ENCODE assay signal across 22 cellular contexts in the genomic region with DNA sequence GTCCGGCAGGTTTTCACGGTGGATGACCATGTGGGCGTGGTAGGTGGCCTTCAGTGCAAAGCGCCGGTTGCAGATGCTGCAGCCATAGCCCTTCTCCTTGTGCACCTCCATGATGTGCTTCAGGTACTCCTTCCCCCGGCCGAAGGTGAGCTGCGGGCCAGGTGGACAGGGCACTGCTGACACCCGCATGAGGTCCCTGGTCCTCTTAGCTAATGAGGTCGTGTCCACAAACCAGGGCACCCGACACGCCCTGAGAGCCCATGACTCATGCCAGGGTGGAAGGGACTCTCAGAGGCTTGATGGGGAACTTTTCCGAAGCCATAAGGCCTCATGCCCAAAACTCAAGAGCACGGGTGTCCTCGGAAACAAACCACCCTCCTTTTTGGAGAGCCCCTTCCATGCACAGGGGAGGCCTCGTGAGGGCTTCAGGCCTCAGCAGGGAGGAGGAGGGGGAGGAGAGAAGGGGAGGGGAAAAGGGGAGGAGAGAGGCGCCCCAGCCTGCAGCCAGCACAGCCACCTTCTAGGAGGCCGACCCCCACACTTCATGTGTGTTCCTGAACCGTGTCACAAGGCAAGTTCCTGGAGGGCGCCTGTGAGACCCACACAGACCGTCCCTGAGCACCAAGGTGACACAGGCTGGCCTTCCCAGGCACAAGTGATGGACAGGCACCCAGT. TPM values are rescaled to one million over a fixed set of nuclear protein-coding genes. Genes with fewer than 3 reads are reported as not detected.
DNase-seq lines count a peak whose midpoint lies in the region; ATAC-seq and TF ChIP-seq lines count a peak whose summit lies in the region.
"Had no signal": no experiment of that assay in that cellular context is flagged by ENCODE, and none has a peak within 500 bp of the region (broad histone marks: within the 10 kb centered on the region; RNA-seq: fewer than 3 reads in every experiment).

No MANE protein-coding gene starts in this region.

- H3K4me3 Mint-ChIP-seq in CD8-positive, alpha-beta T cell: no peak overlapping the region
- H3K4me3 Mint-ChIP-seq: CD4-positive, CD25-positive, alpha-beta regulatory T cell; HFFc6 had no signal

- no peaks in the 10 kb centered on the region for H3K79me1 ChIP-seq in mesenchymal stem cell (replicated peaks; ENCODE audit: low read length, poor library complexity, severe bottlenecking)

- H3K27ac ChIP-seq in mesenchymal stem cell (ENCODE audit: low read length, poor library complexity, severe bottlenecking) (no peak overlapping the region), spleen (no peak overlapping the region)
- no peak overlapping the region for H3K27ac ChIP-seq in CD8-positive, alpha-beta T cell (ENCODE audit: low read depth, low read length)
- H3K27ac ChIP-seq: HL-60, Peyer's patch had no signal

- H3K23ac ChIP-seq in mesenchymal stem cell (ENCODE audit: low read length in 2 of 2): no peak overlapping the region

- H3K14ac ChIP-seq in mesenchymal stem cell (ENCODE audit: low read length in 2 of 2): no peak overlapping the region

- 94% methylated on average over 17 of the region's 21 CpGs for WGBS in mesenchymal stem cell
- 89 to 95% (median 90%) methylated on average over 15 to 21 of the region's 21 CpGs for WGBS in spleen, 5 donors

- H3K9me3 ChIP-seq in BE2C (no peaks in the 10 kb centered on the region), mesenchymal stem cell (ENCODE audit: control insufficient read depth, low read length) (no peaks in the 10 kb centered on the region), spleen (no peaks in the 10 kb centered on the region)
- no peaks in the 10 kb centered on the region for H3K9me3 ChIP-seq in CD8-positive, alpha-beta T cell (ENCODE audit: low read length)
- H3K9me3 ChIP-seq: HAP-1, Peyer's patch, SK-N-SH had no signal

- H3K27me3 ChIP-seq in BE2C (no peaks in the 10 kb centered on the region), mesenchymal stem cell (ENCODE audit: control insufficient read depth in 1 of 2, insufficient read depth in 1 of 2, low read length in 2 of 2) (no peaks in the 10 kb centered on the region), spleen (replicated peaks in 1 of 7) (no peaks in the 10 kb centered on the region)
- no peaks in the 10 kb centered on the region for H3K27me3 ChIP-seq in CD8-positive, alpha-beta T cell (ENCODE audit: insufficient read depth, low read length)
- H3K27me3 ChIP-seq: Peyer's patch had no signal

- H3K4me2 ChIP-seq in mesenchymal stem cell (ENCODE audit: low read length, poor library complexity, severe bottlenecking): no peak overlapping the region
- H3K4me2 ChIP-seq: SK-N-SH had no signal

- no peak overlapping the region for H2BK5ac ChIP-seq in mesenchymal stem cell (ENCODE audit: low read depth, low read length, poor library complexity, severe bottlenecking)

- TF ChIP-seq POLR2A in spleen (IDR thresholded peaks at IDR 0.05): no peak

- H2AK5ac ChIP-seq in mesenchymal stem cell (ENCODE audit: low read length, severe bottlenecking): no peak overlapping the region

- H3K4ac ChIP-seq in mesenchymal stem cell (ENCODE audit: low read depth in 1 of 2, low read length in 2 of 2): no peak overlapping the region

- H3K36me3 ChIP-seq in BE2C (no peaks in the 10 kb centered on the region), mesenchymal stem cell (ENCODE audit: control insufficient read depth in 1 of 2, insufficient read depth in 2 of 2, low read depth in 1 of 2, low read length in 2 of 2) (peaks cover 36 to 72% of the 10 kb centered on the region in 2 experiments), spleen (peaks cover 0 to 79% (median 33%) of the 10 kb centered on the region in 6 donors)
- peaks cover 8% of the 10 kb centered on the region for H3K36me3 ChIP-seq in CD8-positive, alpha-beta T cell (ENCODE audit: insufficient read depth, low read length)
- H3K36me3 ChIP-seq: HAP-1 had no signal

- H3K18ac ChIP-seq in mesenchymal stem cell (ENCODE audit: low read depth in 1 of 2, low read length in 2 of 2): no peak overlapping the region

- no peak overlapping the region for H4K8ac ChIP-seq in mesenchymal stem cell (ENCODE audit: low read length)

- H3K9ac ChIP-seq in mesenchymal stem cell (ENCODE audit: low read length): no peak overlapping the region
- H3K9ac ChIP-seq: SK-N-SH had no signal

- H2AFZ ChIP-seq in mesenchymal stem cell (ENCODE audit: low read depth, low read length): no peak overlapping the region

- no peak overlapping the region for H2BK12ac ChIP-seq in mesenchymal stem cell (ENCODE audit: low read length in 2 of 2)

- POLR2A ChIA-PET in CD8-positive, alpha-beta T cell (lab: Charles Lee): no interaction called here

- intact Hi-C loops in spleen (cut with DNase I; ENCODE audit: low total_unique reads): no loop called here
- intact Hi-C loops in CD8-positive, alpha-beta T cell (cut with DNase I, micrococcal nuclease): no loop called here

- no peaks in the 10 kb centered on the region for H3K27me3 Mint-ChIP-seq in CD8-positive, alpha-beta T cell (ENCODE audit: low read depth)
- H3K27me3 Mint-ChIP-seq: CD4-positive, CD25-positive, alpha-beta regulatory T cell had no signal

- H3K4me3 ChIP-seq in BE2C (ENCODE audit: low read depth, low read length) (peak overlapping the region; percentile 42), mesenchymal stem cell (ENCODE audit: insufficient read depth in 1 of 2, low read depth in 1 of 2, low read length in 2 of 2) (no peak overlapping the region), spleen (no peak overlapping the region)
- no peak overlapping the region for H3K4me3 ChIP-seq in CD8-positive, alpha-beta T cell (ENCODE audit: low read depth, low read length)
- H3K4me3 ChIP-seq: HAP-1, Peyer's patch had no signal

- no peaks in the 10 kb centered on the region for H3K9me3 Mint-ChIP-seq in CD8-positive, alpha-beta T cell
- H3K9me3 Mint-ChIP-seq: CD4-positive, CD25-positive, alpha-beta regulatory T cell; HFFc6 had no signal

- DNase-seq in BE2C: no peak
- DNase-seq in HuH-7.5 (ENCODE audit: low spot score): peak; percentile 21
- DNase-seq in mesenchymal stem cell: no peak
- DNase-seq in spleen: peak; percentile 71
- DNase-seq in CD8-positive, alpha-beta T cell: no peak
- DNase-seq in NOMO-1 treated with dmso at 0.1 percent for 144 hours (lab: John Stamatoyannopoulos, UW; ENCODE audit: unreplicated experiment): no peak
- no peak for DNase-seq in omental fat pad (ENCODE audit: low spot score)
- DNase-seq: 8988T; ACHN; CD4-positive, CD25-positive, alpha-beta regulatory T cell; HFFc6; Karpas-422; NCI-H1092; NCI-H1417 treated with DMSO at 0.1 percent for 48 hours; NCI-H1694 treated with DMSO at 0.1 percent for 48 hours; NCI-H2081; NCI-H2227 treated with DMSO at 0.1 percent for 48 hours; NCI-H526 treated with DMSO at 0.1 percent for 48 hours had no signal

- H3K27ac Mint-ChIP-seq in CD8-positive, alpha-beta T cell: no peak overlapping the region
- H3K27ac Mint-ChIP-seq: HFFc6 had no signal

- TF ChIP-seq CTCF in BE2C (IDR thresholded peaks at IDR 0.05; ENCODE audit: low read depth, low read length): no peak
- TF ChIP-seq CTCF in spleen (IDR thresholded peaks at IDR 0.05 in 8 of 11, conservative IDR thresholded peaks at IDR 0.05 in 3 of 11): no peak
- TF ChIP-seq CTCF in CD8-positive, alpha-beta T cell (IDR thresholded peaks at IDR 0.05): no peak
- TF ChIP-seq CTCF in omental fat pad (IDR thresholded peaks at IDR 0.05): no peak

- no peak overlapping the region for H2BK120ac ChIP-seq in mesenchymal stem cell (ENCODE audit: low read depth, low read length)

- H4K91ac ChIP-seq in mesenchymal stem cell (ENCODE audit: low read length): peak overlapping the region; percentile 16

- no peak overlapping the region for H2BK15ac ChIP-seq in mesenchymal stem cell (ENCODE audit: low read depth, poor library complexity, severe bottlenecking)

- CTCF ChIA-PET in CD8-positive, alpha-beta T cell (lab: Charles Lee): interaction anchor here (1.2 to 2.1 kb wide), 3 partner anchors 287 to 298 kb away, joined by 3 to 5 read pairs (median 3); no protein-coding TSS in a partner anchor

- peaks cover 7% of the 10 kb centered on the region for H3K4me1 Mint-ChIP-seq in CD8-positive, alpha-beta T cell (ENCODE audit: low read depth)

- ATAC-seq in CD8-positive, alpha-beta T cell: no peak
- ATAC-seq in omental fat pad (ENCODE audit: low FRiP score): no peak

- peaks cover 58% of the 10 kb centered on the region for H3K36me3 Mint-ChIP-seq in CD8-positive, alpha-beta T cell

- H3K4me1 ChIP-seq in BE2C (no peaks in the 10 kb centered on the region; the same call in 1 of the 2 replicates), mesenchymal stem cell (ENCODE audit: control insufficient read depth, insufficient read depth, low read depth, low read length) (peaks cover 4% of the 10 kb centered on the region), spleen (peaks cover 0 to 9% (median 8%) of the 10 kb centered on the region in 6 donors)
- H3K4me1 ChIP-seq in CD8-positive, alpha-beta T cell (ENCODE audit: insufficient read depth, low read length): peaks cover 6% of the 10 kb centered on the region
- H3K4me1 ChIP-seq: HAP-1, Peyer's patch had no signal

RNA-seq across cellular contexts. Expression of gene RIPK4, which starts 54.4 kb away (rescaled TPM):
- not detected for polyA plus RNA-seq in BE2C (2012; ENCODE audit: insufficient read depth, insufficient read length, low read depth)
- polyA plus RNA-seq in mesenchymal stem cell (2013, experiment 1 of 2): not detected
- not detected for polyA plus RNA-seq in mesenchymal stem cell (2013, experiment 2 of 2)
- total RNA-seq in spleen (not detected), omental fat pad (10 to 100 TPM in 1 of 4 donors, 1 to 10 TPM in 2, not detected in 1; 2.5 to 17.7 (median 4.9) TPM)
- polyA plus RNA-seq in spleen: under 1 TPM; 0.02 to 0.06 (median 0.06) TPM
- 1 to 10 TPM; 1.4 to 2.0 TPM for total RNA-seq in CD8-positive, alpha-beta T cell

RNA-seq across cellular contexts. Expression of gene PRDM15, which starts 57.9 kb away (rescaled TPM):
- polyA plus RNA-seq in BE2C (2012; ENCODE audit: insufficient read depth, insufficient read length, low read depth): 11.9 TPM
- 2.5 TPM for polyA plus RNA-seq in mesenchymal stem cell (2013, experiment 1 of 2)
- 2.1 TPM for polyA plus RNA-seq in mesenchymal stem cell (2013, experiment 2 of 2)
- total RNA-seq in spleen (10 to 100 TPM in 6 of 7 donors, 1 to 10 TPM in 1; 8.4 to 18.0 (median 12.2) TPM), omental fat pad (10 to 100 TPM in 2 of 4 donors, 1 to 10 TPM in 2; 5.3 to 20.8 (median 13.6) TPM)
- 1 to 10 TPM; 4.4 to 6.5 (median 6.0) TPM for polyA plus RNA-seq in spleen
- 1 to 10 TPM; 8.5 to 9.2 TPM for total RNA-seq in CD8-positive, alpha-beta T cell

Comparison
In these comparisons a context has a peak if more than half of its experiments do, and no peak if none do; other contexts are left out.
1. DNase-seq: peak in HuH-7.5 (single experiment) and spleen (single experiment); none in BE2C (single experiment), mesenchymal stem cell (single experiment), CD8-positive, alpha-beta T cell (0 of 7), NOMO-1 treated with dmso at 0.1 percent for 144 hours (single experiment) and omental fat pad (single experiment).